ENCODE assay signal across 13 cellular contexts in genomic region chr18:52045946-52046345, GRCh38.
DNase-seq lines count a peak whose midpoint lies in the region; ATAC-seq and TF ChIP-seq lines count a peak whose summit lies in the region.
"Had no signal": no experiment of that assay in that cellular context is flagged by ENCODE, and none has a peak within 500 bp of the region (broad histone marks: within the 10 kb centered on the region; RNA-seq: fewer than 3 reads in every experiment).

No MANE protein-coding gene starts in this region.

- DNase-seq in H4 (ENCODE audit: low spot score) (peak; percentile 7), NCI-H226 (peak; percentile 3), epithelial cell of proximal tubule (ENCODE audit: low read depth) (peak; percentile 22), renal cortical epithelial cell (ENCODE audit: low read depth) (peak; percentile 78), NAMALWA (ENCODE audit: low spot score) (no peak)
- DNase-seq: CD8-positive, alpha-beta T cell; DND-41; GDM1; GM23248; H7; IMR-90 had no signal

- ATAC-seq in GM18520 (IDR thresholded peaks at IDR 0.05; ENCODE audit: unreplicated experiment) = no peak
- ATAC-seq: A549; CD8-positive, alpha-beta T cell had no signal

- no peak for TF ChIP-seq CTCF in epithelial cell of proximal tubule (conservative IDR thresholded peaks at IDR 0.05; ENCODE audit: low read depth, low read length)

- H3K4me3 ChIP-seq in epithelial cell of proximal tubule (ENCODE audit: low read depth, low read length) = no peak overlapping the region
- H3K4me3 ChIP-seq: A549, GM23248 had no signal
